In the genomic region with DNA sequence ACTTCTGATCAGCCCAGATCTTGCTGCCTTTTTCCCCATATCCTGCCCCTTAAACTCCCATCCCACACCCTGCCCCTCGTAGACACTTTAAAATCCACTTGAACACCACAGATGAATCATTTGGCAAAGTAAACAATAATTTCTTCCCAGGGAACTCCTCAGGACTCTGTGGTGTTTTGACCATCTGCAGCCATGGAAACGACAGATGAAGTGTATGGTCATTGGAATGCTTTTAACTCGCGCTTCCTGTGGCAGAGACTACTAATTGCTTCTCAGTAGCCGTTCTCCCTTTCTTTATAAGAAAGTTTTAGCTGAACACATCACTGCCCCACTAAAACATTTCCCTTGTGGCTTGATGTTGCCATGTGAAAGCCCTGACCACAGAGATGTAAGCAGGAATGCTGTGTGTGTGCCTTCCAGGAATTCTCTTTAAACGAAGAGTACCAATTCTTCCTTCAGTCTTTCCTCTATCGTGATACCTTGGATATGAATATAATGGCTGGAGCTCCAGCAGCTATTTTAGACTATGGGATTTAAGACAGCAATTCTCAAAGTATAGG, we compare ENCODE assay signal across 8 cellular contexts.
DNase-seq lines count a peak whose midpoint lies in the region; ATAC-seq, FAIRE-seq and TF ChIP-seq lines count a peak whose summit lies in the region.

No MANE protein-coding gene starts in this region.

- no peak overlapping the region for H3K4me3 ChIP-seq in MG63
- no peak overlapping the region for H3K4me3 ChIP-seq in lung
- H3K4me3 ChIP-seq in kidney (ENCODE audit: low read length in 2 of 2): no peak overlapping the region

- H3K27me3 ChIP-seq in MG63 (no peaks in the 10 kb centered on the region), lung (ENCODE audit: control insufficient read depth, insufficient read depth) (no peaks in the 10 kb centered on the region)

- H3K4me1 ChIP-seq in lung (ENCODE audit: control insufficient read depth in 2 of 2, insufficient read depth in 2 of 2, low read length in 2 of 2) (peaks cover 0 to 3% of the 10 kb centered on the region in 2 donors), kidney (ENCODE audit: control insufficient read depth in 1 of 2, insufficient read depth in 1 of 2, low read depth in 1 of 2, low read length in 2 of 2) (peaks cover 0 to 5% of the 10 kb centered on the region in 2 donors)

- H3K27ac ChIP-seq in lung (ENCODE audit: low read depth in 1 of 2, low read length in 1 of 2): peak overlapping the region in 1 of 2 donors; percentile 69
- no peak overlapping the region for H3K27ac ChIP-seq in kidney (ENCODE audit: low read depth in 2 of 2, low read length in 2 of 2)

- peak; percentile 82 for DNase-seq in AG08396 (ENCODE audit: low spot score)
- peak; percentile 86 for DNase-seq in MG63
- no peak for DNase-seq in chondrocyte (ENCODE audit: low spot score)
- peak; percentile 78 for DNase-seq in lung (ENCODE audit: low spot score)
- no peak for DNase-seq in kidney
- DNase-seq in T-helper 17 cell: no peak

- no peak overlapping the region for H3K9ac ChIP-seq in kidney (ENCODE audit: low read length in 2 of 2)

- TF ChIP-seq CTCF in chondrocyte (IDR thresholded peaks at IDR 0.05) (peak; percentile 7), lung (IDR thresholded peaks at IDR 0.05; ENCODE audit: control extremely low read depth, extremely low read depth) (no peak), kidney (IDR thresholded peaks at IDR 0.05; ENCODE audit: borderline replicate concordance, extremely low read depth, insufficient read depth) (no peak)

- H3K27ac Mint-ChIP-seq in chondrocyte (ENCODE audit: unreplicated experiment) (peak overlapping the region; percentile 99), T-helper 17 cell (no peak overlapping the region)

- intact Hi-C loops in kidney (cut with DNase I): no loop called here

- H3K9me3 Mint-ChIP-seq in chondrocyte (ENCODE audit: low read depth): no peaks in the 10 kb centered on the region

- H3K9me3 ChIP-seq in MG63: peaks cover 6% of the 10 kb centered on the region; the same call in 1 of the 2 replicates
- H3K9me3 ChIP-seq in lung (ENCODE audit: control insufficient read depth in 2 of 2, insufficient read depth in 1 of 2, low read length in 1 of 2): no peaks in the 10 kb centered on the region
- H3K9me3 ChIP-seq in kidney (ENCODE audit: control insufficient read depth in 1 of 2, low read length in 2 of 2): no peaks in the 10 kb centered on the region
- no peaks in the 10 kb centered on the region for H3K9me3 ChIP-seq in T-helper 17 cell (ENCODE audit: control insufficient read depth, low read length, poor library complexity, severe bottlenecking)

- H3K4me3 Mint-ChIP-seq in chondrocyte (ENCODE audit: unreplicated experiment): peak overlapping the region; percentile 51
- H3K4me3 Mint-ChIP-seq in T-helper 17 cell: no peak overlapping the region

- no peaks in the 10 kb centered on the region for H3K36me3 Mint-ChIP-seq in chondrocyte (ENCODE audit: low read depth)
- no peaks in the 10 kb centered on the region for H3K36me3 Mint-ChIP-seq in T-helper 17 cell (ENCODE audit: low read depth)

- no peaks in the 10 kb centered on the region for H3K27me3 Mint-ChIP-seq in chondrocyte (ENCODE audit: low read depth)
- H3K27me3 Mint-ChIP-seq in T-helper 17 cell: peaks cover 18% of the 10 kb centered on the region

- ATAC-seq in lung (ENCODE audit: insufficient read depth, low FRiP score) (peak; percentile 84), GM18861 (IDR thresholded peaks at IDR 0.05; ENCODE audit: unreplicated experiment) (no peak), T-helper 17 cell (no peak), HG02678 (IDR thresholded peaks at IDR 0.05; ENCODE audit: unreplicated experiment) (no peak)

- no peak for FAIRE-seq in kidney (lab: Jason Lieb, UNC)

- H3K36me3 ChIP-seq in MG63 (no peaks in the 10 kb centered on the region), lung (ENCODE audit: control insufficient read depth in 2 of 2, insufficient read depth in 2 of 2, low read length in 2 of 2) (no peaks in the 10 kb centered on the region), kidney (ENCODE audit: control insufficient read depth in 1 of 2, insufficient read depth in 2 of 2, low read length in 2 of 2) (no peaks in the 10 kb centered on the region)

- H3K4me1 Mint-ChIP-seq in chondrocyte (ENCODE audit: low read depth) (peaks cover 31% of the 10 kb centered on the region), T-helper 17 cell (peaks cover 3% of the 10 kb centered on the region)

- WGBS in lung, 2 donors: 30 to 63% methylated on average over 7 of the region's 7 CpGs

Comparison
In these comparisons a context has a peak if more than half of its experiments do, and no peak if none do; other contexts are left out.
1. DNase-seq: peak in AG08396 (single experiment), MG63 (single experiment) and lung (single experiment); none in chondrocyte (single experiment), kidney (single experiment) and T-helper 17 cell (0 of 3).